25 cellular contexts compared by ENCODE assay signal in the genomic region with DNA sequence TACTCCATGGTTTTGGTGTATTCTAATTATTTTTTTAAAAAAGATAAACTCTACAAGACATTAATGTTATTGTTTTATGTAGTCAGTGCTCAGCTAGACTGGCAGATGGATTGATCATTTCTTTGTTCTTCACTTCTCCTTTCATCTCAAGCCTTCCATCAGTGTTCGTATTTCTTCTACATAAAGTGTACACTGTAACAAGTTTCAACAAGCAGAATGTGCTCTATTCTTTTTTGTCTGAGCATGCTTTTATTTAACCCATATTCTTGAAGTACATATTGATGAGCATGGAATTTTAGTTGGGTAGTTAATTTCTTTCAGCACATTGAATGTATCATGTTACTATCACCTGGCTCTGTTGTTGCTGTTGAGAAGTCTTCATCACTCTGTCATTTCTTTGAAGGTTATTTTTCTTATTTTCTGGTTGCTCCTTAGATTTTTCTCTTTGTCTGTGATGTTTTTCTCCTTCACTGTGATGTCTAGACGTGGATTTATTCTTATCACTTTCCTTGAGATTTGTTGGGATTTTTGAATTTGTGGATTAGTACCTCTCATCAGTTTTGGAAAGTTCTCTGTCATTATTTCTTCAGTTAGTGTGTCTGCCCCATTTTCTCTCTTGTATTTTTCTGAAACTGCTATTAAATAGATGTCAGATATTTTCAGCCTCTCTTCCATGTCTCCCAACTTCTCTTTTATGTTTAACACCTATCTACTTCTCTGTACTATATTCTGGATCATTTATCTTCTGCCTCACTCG. TPM values are rescaled to one million over a fixed set of nuclear protein-coding genes. Genes with fewer than 3 reads are reported as not detected.
"Had no signal": no experiment of that assay in that cellular context is flagged by ENCODE, and none has a peak within 500 bp of the region (broad histone marks: within the 10 kb centered on the region; RNA-seq: fewer than 3 reads in every experiment).

No MANE protein-coding gene starts in this region.

- H3K27me3 Mint-ChIP-seq: activated B cell treated with CpG ODN at 0.5 μM for 24 hours; activated CD4-positive, alpha-beta memory T cell treated with anti-CD3 and anti-CD28 coated beads for 36 hours; activated naive CD8-positive, alpha-beta T cell treated with anti-CD3 and anti-CD28 coated beads for 36 hours; activated T-helper 17 cell treated with anti-CD3 and anti-CD28 coated beads, Interleukin-2, amount 50 U/mL, for 72 hours; T-cell had no signal

- H3K27ac Mint-ChIP-seq: activated B cell treated with CpG ODN at 0.5 μM for 24 hours; activated CD4-positive, alpha-beta memory T cell treated with anti-CD3 and anti-CD28 coated beads for 36 hours; activated naive CD8-positive, alpha-beta T cell treated with anti-CD3 and anti-CD28 coated beads for 36 hours; activated T-helper 17 cell treated with anti-CD3 and anti-CD28 coated beads, Interleukin-2, amount 50 U/mL, for 72 hours; immature natural killer cell; natural killer cell treated with Interleukin-12 subunit alpha and Interleukin-12 subunit beta and Interleukin-15 and Interleukin-18, amount 100 ng/mL, for 72 hours; stimulated activated naive B cell treated with anti-CD40 and anti-IgM and Interleukin-4, amounts not matched to agents 10 μg/mL and 1 μg/mL and 100 μg/mL, for 72 hours; T-cell had no signal

- H3K4me3 ChIP-seq: body of pancreas, coronary artery, gastrocnemius medialis, heart right ventricle, sigmoid colon, spleen, thoracic aorta, upper lobe of right lung had no signal

- H3K27me3 ChIP-seq: body of pancreas, gastrocnemius medialis, heart right ventricle, neutrophil, sigmoid colon, spleen, upper lobe of right lung had no signal

- H3K4me1 ChIP-seq: body of pancreas, upper lobe of right lung had no signal

- H3K9me3 Mint-ChIP-seq: activated B cell treated with CpG ODN at 0.5 μM for 24 hours; activated CD4-positive, alpha-beta memory T cell treated with anti-CD3 and anti-CD28 coated beads for 36 hours; activated naive CD8-positive, alpha-beta T cell treated with anti-CD3 and anti-CD28 coated beads for 36 hours; activated T-helper 17 cell treated with anti-CD3 and anti-CD28 coated beads, Interleukin-2, amount 50 U/mL, for 72 hours; immature natural killer cell; natural killer cell treated with Interleukin-12 subunit alpha and Interleukin-12 subunit beta and Interleukin-15 and Interleukin-18, amount 100 ng/mL, for 72 hours; stimulated activated naive B cell treated with anti-CD40 and anti-IgM and Interleukin-4, amounts not matched to agents 10 μg/mL and 1 μg/mL and 100 μg/mL, for 72 hours; T-cell had no signal

- H3K36me3 Mint-ChIP-seq: activated CD4-positive, alpha-beta memory T cell treated with anti-CD3 and anti-CD28 coated beads for 36 hours; activated naive CD8-positive, alpha-beta T cell treated with anti-CD3 and anti-CD28 coated beads for 36 hours; immature natural killer cell; natural killer cell treated with Interleukin-12 subunit alpha and Interleukin-12 subunit beta and Interleukin-15 and Interleukin-18, amount 100 ng/mL, for 72 hours; stimulated activated naive B cell treated with anti-CD40 and anti-IgM and Interleukin-4, amounts not matched to agents 10 μg/mL and 1 μg/mL and 100 μg/mL, for 72 hours; T-cell had no signal

- ATAC-seq: activated T-helper 17 cell treated with anti-CD3 and anti-CD28 coated beads, Interleukin-2, amount 50 U/mL, for 72 hours; body of pancreas; esophagus mucosa; gastrocnemius medialis; heart right ventricle; left cardiac atrium; natural killer cell treated with Interleukin-12 subunit alpha and Interleukin-12 subunit beta and Interleukin-15 and Interleukin-18, amount 100 ng/mL, for 72 hours; stimulated activated naive B cell treated with anti-CD40 and anti-IgM and Interleukin-4, amounts not matched to agents 10 μg/mL and 1 μg/mL and 100 μg/mL, for 72 hours; T-cell; upper lobe of right lung had no signal

- DNase-seq: activated B cell treated with CpG ODN at 0.5 μM for 24 hours; activated CD4-positive, alpha-beta memory T cell treated with anti-CD3 and anti-CD28 coated beads for 36 hours; activated CD4-positive, alpha-beta T cell treated with anti-CD3 and anti-CD28 coated beads for 4 hours; activated naive CD4-positive, alpha-beta T cell; activated naive CD8-positive, alpha-beta T cell treated with anti-CD3 and anti-CD28 coated beads for 36 hours; activated T-cell treated with anti-CD3 and anti-CD28 coated beads for 4 hours; amygdala; body of pancreas; caudate nucleus; gastrocnemius medialis; heart right ventricle; immature natural killer cell; left cardiac atrium; sigmoid colon; spleen; stimulated activated CD4-positive, alpha-beta T cell treated with anti-CD3 and anti-CD28 coated beads, Interleukin-4, amount 100 ng/mL, for 4 hours; stimulated activated naive B cell treated with anti-CD40 and anti-IgM and Interleukin-4, amounts not matched to agents 10 μg/mL and 1 μg/mL and 100 μg/mL, for 72 hours; T-cell; upper lobe of right lung had no signal

- H3K36me3 ChIP-seq: gastrocnemius medialis, heart right ventricle, neutrophil, sigmoid colon, spleen, thoracic aorta, upper lobe of right lung had no signal

- H3K27ac ChIP-seq: body of pancreas, coronary artery, gastrocnemius medialis, heart right ventricle, neutrophil, sigmoid colon, spleen, upper lobe of right lung had no signal

- H3K9me3 ChIP-seq: body of pancreas, gastrocnemius medialis, heart right ventricle, neutrophil, sigmoid colon, spleen, thoracic aorta, upper lobe of right lung had no signal

- H3K4me1 Mint-ChIP-seq: activated naive CD8-positive, alpha-beta T cell treated with anti-CD3 and anti-CD28 coated beads for 36 hours; activated T-helper 17 cell treated with anti-CD3 and anti-CD28 coated beads, Interleukin-2, amount 50 U/mL, for 72 hours; immature natural killer cell; T-cell had no signal

- H3K4me3 Mint-ChIP-seq: activated B cell treated with CpG ODN at 0.5 μM for 24 hours; activated CD4-positive, alpha-beta memory T cell treated with anti-CD3 and anti-CD28 coated beads for 36 hours; activated naive CD8-positive, alpha-beta T cell treated with anti-CD3 and anti-CD28 coated beads for 36 hours; activated T-helper 17 cell treated with anti-CD3 and anti-CD28 coated beads, Interleukin-2, amount 50 U/mL, for 72 hours; immature natural killer cell; natural killer cell treated with Interleukin-12 subunit alpha and Interleukin-12 subunit beta and Interleukin-15 and Interleukin-18, amount 100 ng/mL, for 72 hours; stimulated activated naive B cell treated with anti-CD40 and anti-IgM and Interleukin-4, amounts not matched to agents 10 μg/mL and 1 μg/mL and 100 μg/mL, for 72 hours; T-cell had no signal

RNA-seq across cellular contexts. Expression of a gene that starts 48.5 kb away (rescaled TPM):
- total RNA-seq: activated CD4-positive, alpha-beta memory T cell treated with anti-CD3 and anti-CD28 coated beads for 36 hours; activated naive CD8-positive, alpha-beta T cell treated with anti-CD3 and anti-CD28 coated beads for 36 hours had no signal
- polyA plus RNA-seq: immature natural killer cell had no signal
